Comparison of ENCODE assay signal across 7 cellular contexts in genomic region chr10:35407696-35408095, GRCh38.
DNase-seq lines count a peak whose midpoint lies in the region; ATAC-seq and TF ChIP-seq lines count a peak whose summit lies in the region.
"Not testable (repeated sequence)": the region's sequence is repeated elsewhere in the genome, so short reads cannot be mapped to it uniquely, and the experiment has no call there.

No MANE protein-coding gene starts in this region.

- not testable (repeated sequence) for DNase-seq in T-helper 17 cell; central memory CD8-positive, alpha-beta T cell (ENCODE audit: low spot score in 2 of 2); endothelial cell (ENCODE audit: low spot score); natural killer cell; psoas muscle; stimulated activated naive B cell treated with anti-CD40 and anti-IgM and Interleukin-4, amounts not matched to agents 10 μg/mL and 1 μg/mL and 100 μg/mL, for 72 hours
- peak; percentile 61 for DNase-seq in myocyte (ENCODE audit: low read depth)

- not testable (repeated sequence) for H3K9me3 Mint-ChIP-seq in central memory CD8-positive, alpha-beta T cell; endothelial cell (ENCODE audit: unreplicated experiment); natural killer cell; stimulated activated naive B cell treated with anti-CD40 and anti-IgM and Interleukin-4, amounts not matched to agents 10 μg/mL and 1 μg/mL and 100 μg/mL, for 72 hours

- ATAC-seq in T-helper 17 cell; central memory CD8-positive, alpha-beta T cell (replicated peaks; ENCODE audit: extremely low read depth, poor library complexity, severe bottlenecking); natural killer cell; psoas muscle; stimulated activated naive B cell treated with anti-CD40 and anti-IgM and Interleukin-4, amounts not matched to agents 10 μg/mL and 1 μg/mL and 100 μg/mL, for 72 hours (replicated peaks): not testable (repeated sequence)

- H3K4me1 ChIP-seq in psoas muscle: peaks cover 49% of the 10 kb centered on the region

- H3K27ac Mint-ChIP-seq in T-helper 17 cell (peak overlapping the region; percentile 45), endothelial cell (ENCODE audit: unreplicated experiment) (peak overlapping the region; percentile 68), natural killer cell (peak overlapping the region; percentile 29 to 67)
- peak overlapping the region; percentile 9 for H3K27ac Mint-ChIP-seq in central memory CD8-positive, alpha-beta T cell (ENCODE audit: low read depth)
- H3K27ac Mint-ChIP-seq in stimulated activated naive B cell treated with anti-CD40 and anti-IgM and Interleukin-4, amounts not matched to agents 10 μg/mL and 1 μg/mL and 100 μg/mL, for 72 hours: peak overlapping the region; percentile 6

- H3K36me3 ChIP-seq in psoas muscle (ENCODE audit: insufficient read depth in 1 of 2, low read depth in 1 of 2): not testable (repeated sequence)

- peak overlapping the region; percentile 23 for H3K27ac ChIP-seq in psoas muscle

- 89 to 94% (median 90%) methylated on average over 12 of the region's 12 CpGs for WGBS in psoas muscle, 3 donors

- not testable (repeated sequence) for H3K9me3 ChIP-seq in T-helper 17 cell (ENCODE audit: control insufficient read depth, low read length, poor library complexity, severe bottlenecking); psoas muscle

- intact Hi-C loops in natural killer cell (cut with micrococcal nuclease): not testable (repeated sequence)
- intact Hi-C loops in psoas muscle (cut with DNase I): loop anchor here in 1 of 2 donors (5.0 kb wide), 1 partner anchor 60 kb away; no protein-coding TSS in a partner anchor

- not testable (repeated sequence) for H3K4me3 Mint-ChIP-seq in T-helper 17 cell; stimulated activated naive B cell treated with anti-CD40 and anti-IgM and Interleukin-4, amounts not matched to agents 10 μg/mL and 1 μg/mL and 100 μg/mL, for 72 hours
- H3K4me3 Mint-ChIP-seq in central memory CD8-positive, alpha-beta T cell: peak overlapping the region; percentile 7
- H3K4me3 Mint-ChIP-seq in endothelial cell (ENCODE audit: unreplicated experiment) (peak overlapping the region; percentile 56), natural killer cell (peak overlapping the region; percentile 47)

- H3K36me3 Mint-ChIP-seq in T-helper 17 cell (ENCODE audit: low read depth); central memory CD8-positive, alpha-beta T cell (ENCODE audit: insufficient read depth); natural killer cell; stimulated activated naive B cell treated with anti-CD40 and anti-IgM and Interleukin-4, amounts not matched to agents 10 μg/mL and 1 μg/mL and 100 μg/mL, for 72 hours: not testable (repeated sequence)
- peaks cover 18% of the 10 kb centered on the region for H3K36me3 Mint-ChIP-seq in endothelial cell (ENCODE audit: low read depth, unreplicated experiment)

- H3K27me3 ChIP-seq in psoas muscle (ENCODE audit: insufficient read depth in 3 of 3, low read length in 2 of 3): not testable (repeated sequence)

- H3K4me3 ChIP-seq in psoas muscle: not testable (repeated sequence)

- not testable (repeated sequence) for TF ChIP-seq CTCF in endothelial cell (IDR thresholded peaks at IDR 0.05; ENCODE audit: unreplicated experiment); natural killer cell (IDR thresholded peaks at IDR 0.05); psoas muscle (IDR thresholded peaks at IDR 0.05)

- H3K4me1 Mint-ChIP-seq in T-helper 17 cell (peaks cover 35% of the 10 kb centered on the region), endothelial cell (ENCODE audit: unreplicated experiment) (peaks cover 34% of the 10 kb centered on the region), natural killer cell (peaks cover 42 to 43% of the 10 kb centered on the region in 2 donors)
- H3K4me1 Mint-ChIP-seq in central memory CD8-positive, alpha-beta T cell: peaks cover 41% of the 10 kb centered on the region
- H3K4me1 Mint-ChIP-seq in stimulated activated naive B cell treated with anti-CD40 and anti-IgM and Interleukin-4, amounts not matched to agents 10 μg/mL and 1 μg/mL and 100 μg/mL, for 72 hours: peaks cover 30 to 44% of the 10 kb centered on the region in 2 donors

- not testable (repeated sequence) for H3K27me3 Mint-ChIP-seq in T-helper 17 cell; central memory CD8-positive, alpha-beta T cell; endothelial cell (ENCODE audit: unreplicated experiment); natural killer cell (ENCODE audit: low read depth in 2 of 2); stimulated activated naive B cell treated with anti-CD40 and anti-IgM and Interleukin-4, amounts not matched to agents 10 μg/mL and 1 μg/mL and 100 μg/mL, for 72 hours

Comparison
In these comparisons a context has a peak if more than half of its experiments do, and no peak if none do; other contexts are left out.
1. H3K27ac Mint-ChIP-seq: peak in every context shown above with its lines; median percentile 68 in endothelial cell; 48 in natural killer cell; 45 in T-helper 17 cell; 9 in central memory CD8-positive, alpha-beta T cell; 6 in stimulated activated naive B cell treated with anti-CD40 and anti-IgM and Interleukin-4, amounts not matched to agents 10 μg/mL and 1 μg/mL and 100 μg/mL, for 72 hours.